Comparison of ENCODE assay signal across 12 cellular contexts in genomic region chr3:4583441-4583840, GRCh38.
A peak's percentile ranks its signal among the peaks of the same experiment; 100 is the strongest.
DNase-seq lines count a peak whose midpoint lies in the region; ATAC-seq and TF ChIP-seq lines count a peak whose summit lies in the region.
"Had no signal": no experiment of that assay in that cellular context is flagged by ENCODE, and none has a peak within 500 bp of the region (broad histone marks: within the 10 kb centered on the region; RNA-seq: fewer than 3 reads in every experiment).

No MANE protein-coding gene starts in this region.

- H3K4me2 ChIP-seq in mesenchymal stem cell (ENCODE audit: low read length, poor library complexity, severe bottlenecking): no peak overlapping the region

- no peak overlapping the region for H2AK5ac ChIP-seq in mesenchymal stem cell (ENCODE audit: low read length, severe bottlenecking)

- H3K4me3 Mint-ChIP-seq in dendritic cell treated with granulocyte-macrophage colony-stimulating factor and Interleukin-4, amounts not matched to agents 40 ng/mL and 50 ng/mL, for 4 days: peak overlapping the region; percentile 26
- H3K4me3 Mint-ChIP-seq in stimulated activated naive B cell treated with anti-CD40 and anti-IgM and Interleukin-4, amounts not matched to agents 10 μg/mL and 1 μg/mL and 100 μg/mL, for 72 hours: no peak overlapping the region

- H2BK15ac ChIP-seq in mesenchymal stem cell (ENCODE audit: low read depth, poor library complexity, severe bottlenecking): no peak overlapping the region

- peak overlapping the region; percentile 61 for H4K8ac ChIP-seq in mesenchymal stem cell (ENCODE audit: low read length)

- H3K9ac ChIP-seq in mesenchymal stem cell (ENCODE audit: low read length): peak overlapping the region; percentile 74

- no peak overlapping the region for H2AFZ ChIP-seq in mesenchymal stem cell (ENCODE audit: low read depth, low read length)

- H3K4me3 ChIP-seq in mesenchymal stem cell (ENCODE audit: insufficient read depth in 1 of 2, low read depth in 1 of 2, low read length in 2 of 2) (no peak overlapping the region), H7 (ENCODE audit: insufficient read depth, low read depth, low read length) (no peak overlapping the region), A673 (ENCODE audit: low read depth, low read length, poor library complexity, severe bottlenecking) (no peak overlapping the region)

- no peak overlapping the region for H3K27ac ChIP-seq in mesenchymal stem cell (ENCODE audit: low read length, poor library complexity, severe bottlenecking)
- H3K27ac ChIP-seq in A673 (ENCODE audit: low read depth, low read length, poor library complexity, severe bottlenecking): no peak overlapping the region
- H3K27ac ChIP-seq: VCaP had no signal

- DNase-seq in OCI-M1 (lab: John Stamatoyannopoulos, UW) (peak; percentile 72), mesenchymal stem cell (peak; percentile 61), H7 (no peak), C1 segment of cervical spinal cord (lab: John Stamatoyannopoulos, UW) (no peak), A673 (ENCODE audit: low spot score) (no peak)
- DNase-seq in stimulated activated naive B cell treated with anti-CD40 and anti-IgM and Interleukin-4, amounts not matched to agents 10 μg/mL and 1 μg/mL and 100 μg/mL, for 72 hours: no peak
- no peak for DNase-seq in effector CD8-positive, alpha-beta T cell (lab: John Stamatoyannopoulos, UW)
- DNase-seq: activated effector memory CD4-positive, alpha-beta T cell treated with Interleukin-2 at 50 U/mL for 16 hours; midbrain; NCI-H146 had no signal

- H2BK5ac ChIP-seq in mesenchymal stem cell (ENCODE audit: low read depth, low read length, poor library complexity, severe bottlenecking): no peak overlapping the region

- BruUV-seq in A673 (replicated peaks; lab: Mats Ljungman, UMichigan): no TSS peak

- H2BK12ac ChIP-seq in mesenchymal stem cell (ENCODE audit: low read length in 2 of 2): peak overlapping the region in 1 of 2 experiments; percentile 60

- H3K14ac ChIP-seq in mesenchymal stem cell (ENCODE audit: low read length in 2 of 2): no peak overlapping the region

- no peak overlapping the region for H2BK120ac ChIP-seq in mesenchymal stem cell (ENCODE audit: low read depth, low read length)

- 29% methylated on average over 5 of the region's 5 CpGs for whole genome bisulfite sequencing in mesenchymal stem cell

- CTCF ChIA-PET in A673 (lab: Charles Lee): no interaction called here

- H3K4me1 ChIP-seq in mesenchymal stem cell (ENCODE audit: control insufficient read depth, insufficient read depth, low read depth, low read length) (peaks cover 2% of the 10 kb centered on the region), A673 (ENCODE audit: insufficient read depth, low read length, poor library complexity, severe bottlenecking) (no peaks in the 10 kb centered on the region)

- ATAC-seq in stimulated activated naive B cell treated with anti-CD40 and anti-IgM and Interleukin-4, amounts not matched to agents 10 μg/mL and 1 μg/mL and 100 μg/mL, for 72 hours (replicated peaks): no peak

- intact Hi-C loops in dendritic cell treated with granulocyte-macrophage colony-stimulating factor and Interleukin-4, amounts not matched to agents 40 ng/mL and 50 ng/mL, for 4 days (cut with micrococcal nuclease): no loop called here
- intact Hi-C loops in A673 (cut with micrococcal nuclease; ENCODE audit: unreplicated experiment): no loop called here

- POLR2A ChIA-PET in A673 (lab: Charles Lee; ENCODE audit: low non-redundant PET): interaction anchor here (0.6 kb wide), 1 partner anchor 194 kb away, joined by 3 read pairs; no protein-coding TSS in a partner anchor

- peak overlapping the region; percentile 5 to 33 for H3K4ac ChIP-seq in mesenchymal stem cell (ENCODE audit: low read depth in 1 of 2, low read length in 2 of 2)

- peak overlapping the region; percentile 81 for H3K27ac Mint-ChIP-seq in dendritic cell treated with granulocyte-macrophage colony-stimulating factor and Interleukin-4, amounts not matched to agents 40 ng/mL and 50 ng/mL, for 4 days
- peak overlapping the region; percentile 47 for H3K27ac Mint-ChIP-seq in stimulated activated naive B cell treated with anti-CD40 and anti-IgM and Interleukin-4, amounts not matched to agents 10 μg/mL and 1 μg/mL and 100 μg/mL, for 72 hours

- peak overlapping the region; percentile 0 to 19 for H3K18ac ChIP-seq in mesenchymal stem cell (ENCODE audit: low read depth in 1 of 2, low read length in 2 of 2)

- H3K4me1 Mint-ChIP-seq in dendritic cell treated with granulocyte-macrophage colony-stimulating factor and Interleukin-4, amounts not matched to agents 40 ng/mL and 50 ng/mL, for 4 days (ENCODE audit: low read depth): peaks cover 54% of the 10 kb centered on the region
- peaks cover 60 to 91% of the 10 kb centered on the region in 2 donors for H3K4me1 Mint-ChIP-seq in stimulated activated naive B cell treated with anti-CD40 and anti-IgM and Interleukin-4, amounts not matched to agents 10 μg/mL and 1 μg/mL and 100 μg/mL, for 72 hours

- H3K9me3 ChIP-seq in mesenchymal stem cell (ENCODE audit: control insufficient read depth, low read length): no peaks in the 10 kb centered on the region
- no peaks in the 10 kb centered on the region for H3K9me3 ChIP-seq in A673 (ENCODE audit: low read depth, low read length, poor library complexity, severe bottlenecking)

- no peak for TF ChIP-seq CTCF in A673 (conservative IDR thresholded peaks at IDR 0.05; ENCODE audit: low read depth, low read length)

- H3K36me3 ChIP-seq in mesenchymal stem cell (ENCODE audit: control insufficient read depth in 1 of 2, insufficient read depth in 2 of 2, low read depth in 1 of 2, low read length in 2 of 2): no peaks in the 10 kb centered on the region
- H3K36me3 ChIP-seq in H7 (replicated peaks; ENCODE audit: control insufficient read depth, insufficient read depth, low read length): no peaks in the 10 kb centered on the region
- H3K36me3 ChIP-seq in A673 (ENCODE audit: insufficient read depth, low read length, poor library complexity, severe bottlenecking): no peaks in the 10 kb centered on the region

- H3K9me3 Mint-ChIP-seq in dendritic cell treated with granulocyte-macrophage colony-stimulating factor and Interleukin-4, amounts not matched to agents 40 ng/mL and 50 ng/mL, for 4 days: no peaks in the 10 kb centered on the region
- no peaks in the 10 kb centered on the region for H3K9me3 Mint-ChIP-seq in stimulated activated naive B cell treated with anti-CD40 and anti-IgM and Interleukin-4, amounts not matched to agents 10 μg/mL and 1 μg/mL and 100 μg/mL, for 72 hours

- H3K79me1 ChIP-seq in mesenchymal stem cell (replicated peaks; ENCODE audit: low read length, poor library complexity, severe bottlenecking): no peaks in the 10 kb centered on the region

- H3K27me3 ChIP-seq in mesenchymal stem cell (ENCODE audit: control insufficient read depth in 1 of 2, insufficient read depth in 1 of 2, low read length in 2 of 2) (no peaks in the 10 kb centered on the region), H7 (ENCODE audit: control insufficient read depth, insufficient read depth, low read length) (no peaks in the 10 kb centered on the region), A673 (replicated peaks; ENCODE audit: insufficient read depth, low read depth, low read length, poor library complexity) (no peaks in the 10 kb centered on the region)

- no peak overlapping the region for H3K23ac ChIP-seq in mesenchymal stem cell (ENCODE audit: low read length in 2 of 2)

- H3K27me3 Mint-ChIP-seq in dendritic cell treated with granulocyte-macrophage colony-stimulating factor and Interleukin-4, amounts not matched to agents 40 ng/mL and 50 ng/mL, for 4 days: no peaks in the 10 kb centered on the region
- H3K27me3 Mint-ChIP-seq in stimulated activated naive B cell treated with anti-CD40 and anti-IgM and Interleukin-4, amounts not matched to agents 10 μg/mL and 1 μg/mL and 100 μg/mL, for 72 hours: no peaks in the 10 kb centered on the region

- H3K36me3 Mint-ChIP-seq in dendritic cell treated with granulocyte-macrophage colony-stimulating factor and Interleukin-4, amounts not matched to agents 40 ng/mL and 50 ng/mL, for 4 days (ENCODE audit: low read depth): no peaks in the 10 kb centered on the region
- H3K36me3 Mint-ChIP-seq in stimulated activated naive B cell treated with anti-CD40 and anti-IgM and Interleukin-4, amounts not matched to agents 10 μg/mL and 1 μg/mL and 100 μg/mL, for 72 hours: peaks cover 7 to 20% of the 10 kb centered on the region in 2 donors

- H4K91ac ChIP-seq in mesenchymal stem cell (ENCODE audit: low read length): no peak overlapping the region

Comparison
In these comparisons a context has a peak if more than half of its experiments do, and no peak if none do; other contexts are left out.
1. DNase-seq: peak in OCI-M1 (single experiment) and mesenchymal stem cell (single experiment); none in stimulated activated naive B cell treated with anti-CD40 and anti-IgM and Interleukin-4, amounts not matched to agents 10 μg/mL and 1 μg/mL and 100 μg/mL, for 72 hours (single experiment), H7 (single experiment), C1 segment of cervical spinal cord (0 of 14), effector CD8-positive, alpha-beta T cell (single experiment) and A673 (single experiment).